In genomic region chr11:70572974-70573260, GRCh38 we compare ENCODE assay signal across 15 cellular contexts.
"Had no signal": no experiment of that assay in that cellular context is flagged by ENCODE, and none has a peak within 500 bp of the region (broad histone marks: within the 10 kb centered on the region; RNA-seq: fewer than 3 reads in every experiment).

No MANE protein-coding gene starts in this region.

- H3K4me3 ChIP-seq: esophagus muscularis mucosa, gastrocnemius medialis, left lung, lung, upper lobe of left lung, vagina had no signal

- H3K36me3 ChIP-seq: esophagus muscularis mucosa, gastrocnemius medialis, left lung, upper lobe of left lung, vagina had no signal

- H3K9me3 Mint-ChIP-seq: naive thymus-derived CD8-positive, alpha-beta T cell had no signal

- H3K9me3 ChIP-seq: esophagus muscularis mucosa, gastrocnemius medialis, left lung, upper lobe of left lung, vagina had no signal

- H3K36me3 Mint-ChIP-seq: naive thymus-derived CD8-positive, alpha-beta T cell had no signal

- ATAC-seq: gastrocnemius medialis; left lung; naive thymus-derived CD8-positive, alpha-beta T cell; right cardiac atrium had no signal

- DNase-seq: effector memory CD4-positive, alpha-beta T cell; gastrocnemius medialis; islet precursor cell; mesenchymal stem cell; right cardiac atrium; small intestine; stimulated activated CD4-positive, alpha-beta T cell treated with anti-CD3 and anti-CD28 coated beads, Interleukin-2, amount 100 ng/mL, for 48 hours; stimulated activated naive CD4-positive, alpha-beta T cell treated with Interleukin-2 at 50 U/mL for 16 hours had no signal

- H3K27ac ChIP-seq: epithelial cell of prostate, esophagus muscularis mucosa, gastrocnemius medialis, left lung, upper lobe of left lung, vagina had no signal

- H3K27ac Mint-ChIP-seq: naive thymus-derived CD8-positive, alpha-beta T cell had no signal

- H3K4me3 Mint-ChIP-seq: naive thymus-derived CD8-positive, alpha-beta T cell had no signal

- H3K27me3 ChIP-seq: esophagus muscularis mucosa, gastrocnemius medialis, left lung, upper lobe of left lung, vagina had no signal
